In genomic region chr7:49038821-49039358, GRCh38 we compare ENCODE assay signal across 2 cellular contexts.
TF ChIP-seq lines count a peak whose summit lies in the region.

No MANE protein-coding gene starts in this region.

TF ChIP-seq in GM23338, 12 proteins besides CTCF, POLR2A, EP300 and RAD21 (continued from another document):
- no peak for TF ChIP-seq ZNF462 (CRISPR knock-in tag; IDR thresholded peaks at IDR 0.05)
- no peak for TF ChIP-seq STAT1 (IDR thresholded peaks at IDR 0.05; ENCODE audit: unreplicated experiment)
- TF ChIP-seq NANOG (IDR thresholded peaks at IDR 0.05; ENCODE audit: borderline replicate concordance): no peak
- TF ChIP-seq REST (IDR thresholded peaks at IDR 0.05; ENCODE audit: unreplicated experiment): no peak
- no peak for TF ChIP-seq ETS1 (IDR thresholded peaks at IDR 0.05)
TF ChIP-seq in GM23338: peak in this region for 0.

TF ChIP-seq in WTC11, 78 proteins besides CTCF, POLR2A, EP300 and RAD21 (continued from another document):
- TF ChIP-seq USF2 (CRISPR knock-in tag; IDR thresholded peaks at IDR 0.05): no peak
- TF ChIP-seq STAT6 (CRISPR knock-in tag; conservative IDR thresholded peaks at IDR 0.05; ENCODE audit: low read depth): no peak
- TF ChIP-seq JAZF1 (CRISPR knock-in tag; IDR thresholded peaks at IDR 0.05): no peak
TF ChIP-seq in WTC11: peak in this region for 0.
